In genomic region chr15:37740623-37741141, GRCh38 we compare ENCODE assay signal across 23 cellular contexts.
"Had no signal": no experiment of that assay in that cellular context is flagged by ENCODE, and none has a peak within 500 bp of the region (broad histone marks: within the 10 kb centered on the region; RNA-seq: fewer than 3 reads in every experiment).

No MANE protein-coding gene starts in this region.

- H3K9me3 ChIP-seq: pancreas, tibial artery, upper lobe of left lung, uterus had no signal

- DNase-seq: effector CD4-positive, alpha-beta T cell; foreskin melanocyte; head of caudate nucleus; hippocampal formation; left colon; left ventricle myocardium superior; mesenchymal stem cell; naive B cell; nucleus accumbens; pancreas; right cardiac atrium; small intestine; stimulated activated CD4-positive, alpha-beta T cell treated with anti-CD3 and anti-CD28 coated beads, Interleukin-4, amount 100 ng/mL, for 1 hour; stimulated activated CD8-positive, alpha-beta memory T cell treated with anti-CD3 and anti-CD28 coated beads, Interleukin-4, amount 100 ng/mL, for 48 hours; tibial artery; upper lobe of left lung; uterus had no signal

- H3K4me1 Mint-ChIP-seq: naive B cell; stimulated activated effector memory CD8-positive, alpha-beta T cell treated with anti-CD3 and anti-CD28 coated beads, Interleukin-12 subunit alpha, Interleukin-12 subunit beta, amount 100 ng/mL, for 72 hours had no signal

- H3K9me3 Mint-ChIP-seq: stimulated activated effector memory CD8-positive, alpha-beta T cell treated with anti-CD3 and anti-CD28 coated beads, Interleukin-12 subunit alpha, Interleukin-12 subunit beta, amount 100 ng/mL, for 72 hours had no signal

- H3K27me3 ChIP-seq: tibial artery, upper lobe of left lung, uterus had no signal

- H3K36me3 Mint-ChIP-seq: naive B cell; stimulated activated effector memory CD8-positive, alpha-beta T cell treated with anti-CD3 and anti-CD28 coated beads, Interleukin-12 subunit alpha, Interleukin-12 subunit beta, amount 100 ng/mL, for 72 hours had no signal

- H3K4me3 ChIP-seq: coronary artery, lung, pancreas, tibial artery, upper lobe of left lung, uterus had no signal

- H3K4me3 Mint-ChIP-seq: naive B cell; nephron; stimulated activated effector memory CD8-positive, alpha-beta T cell treated with anti-CD3 and anti-CD28 coated beads, Interleukin-12 subunit alpha, Interleukin-12 subunit beta, amount 100 ng/mL, for 72 hours; stimulated activated naive CD8-positive, alpha-beta T cell treated with anti-CD3 and anti-CD28 coated beads, Interleukin-15, Interleukin-2, amounts not matched to agents 100 ng/mL and 50 ng/mL, for 24 hours had no signal

- H3K4me1 ChIP-seq: pancreas, tibial artery, upper lobe of left lung, uterus had no signal

- H3K27ac ChIP-seq: coronary artery, pancreas, tibial artery, upper lobe of left lung, uterus had no signal

- FAIRE-seq: pancreas, small intestine had no signal

- H3K27me3 Mint-ChIP-seq: stimulated activated naive CD8-positive, alpha-beta T cell treated with anti-CD3 and anti-CD28 coated beads, Interleukin-15, Interleukin-2, amounts not matched to agents 100 ng/mL and 50 ng/mL, for 24 hours had no signal

- H3K27ac Mint-ChIP-seq: nephron; progenitor cell of endocrine pancreas; stimulated activated effector memory CD8-positive, alpha-beta T cell treated with anti-CD3 and anti-CD28 coated beads, Interleukin-12 subunit alpha, Interleukin-12 subunit beta, amount 100 ng/mL, for 72 hours; stimulated activated naive CD8-positive, alpha-beta T cell treated with anti-CD3 and anti-CD28 coated beads, Interleukin-15, Interleukin-2, amounts not matched to agents 100 ng/mL and 50 ng/mL, for 24 hours had no signal

- ATAC-seq: left colon; left ventricle myocardium superior; pancreas; right cardiac atrium; stimulated activated effector memory CD8-positive, alpha-beta T cell treated with anti-CD3 and anti-CD28 coated beads, Interleukin-12 subunit alpha, Interleukin-12 subunit beta, amount 100 ng/mL, for 72 hours had no signal

- H3K36me3 ChIP-seq: pancreas, tibial artery, upper lobe of left lung, uterus had no signal
